In genomic region chr1:155687705-155688317, GRCh38 we compare ENCODE assay signal across 8 cellular contexts. TPM values are rescaled to one million over a fixed set of nuclear protein-coding genes. Genes with fewer than 3 reads are reported as not detected.
A peak's percentile ranks its signal among the peaks of the same experiment; 100 is the strongest.
DNase-seq lines count a peak whose midpoint lies in the region; ATAC-seq and TF ChIP-seq lines count a peak whose summit lies in the region.
"Not testable (repeated sequence)": the region's sequence is repeated elsewhere in the genome, so short reads cannot be mapped to it uniquely, and the experiment has no call there.

No MANE protein-coding gene starts in this region.

- H3K36me3 Mint-ChIP-seq in activated CD4-positive, alpha-beta T cell treated with anti-CD3 and anti-CD28 coated beads for 36 hours (ENCODE audit: low read depth): peaks cover 15% of the 10 kb centered on the region

- H3K27ac Mint-ChIP-seq in activated CD4-positive, alpha-beta T cell treated with anti-CD3 and anti-CD28 coated beads for 36 hours: peak overlapping the region; percentile 94

- peaks cover 46% of the 10 kb centered on the region for H3K36me3 ChIP-seq in KOPT-K1 (ENCODE audit: insufficient read depth, low read length)
- H3K36me3 ChIP-seq in colonic mucosa; iPS-15b (ENCODE audit: control insufficient read depth, insufficient read depth, low read length): not testable (repeated sequence)
- H3K36me3 ChIP-seq in osteoblast (ENCODE audit: insufficient read depth, low read length): peaks cover 18% of the 10 kb centered on the region
- peaks cover 13% of the 10 kb centered on the region for H3K36me3 ChIP-seq in upper lobe of right lung

- CTCF ChIA-PET in activated CD4-positive, alpha-beta T cell treated with anti-CD3 and anti-CD28 coated beads for 36 hours (lab: Charles Lee): not testable (repeated sequence)

- H3K9ac ChIP-seq in colonic mucosa (ENCODE audit: low read depth in 2 of 2, low read length in 2 of 2): peak overlapping the region; percentile 92 to 99
- H3K9ac ChIP-seq in iPS-15b (ENCODE audit: low read depth, low read length): peak overlapping the region; percentile 97

- not testable (repeated sequence) for H3K27me3 ChIP-seq in colonic mucosa; iPS-15b (ENCODE audit: control insufficient read depth, insufficient read depth, low read length); osteoblast (ENCODE audit: insufficient read depth, low read length); upper lobe of right lung

- H2AFZ ChIP-seq in osteoblast (ENCODE audit: low read length): peak overlapping the region; percentile 97

- H3K4me3 ChIP-seq in colonic mucosa (peak overlapping the region; percentile 99), iPS-15b (ENCODE audit: low read depth, low read length) (peak overlapping the region; percentile 99), osteoblast (ENCODE audit: insufficient read depth, low read length) (peak overlapping the region; percentile 98), upper lobe of right lung (peak overlapping the region; percentile 97)

- TF ChIP-seq CTCF in colonic mucosa (IDR thresholded peaks at IDR 0.05); osteoblast (IDR thresholded peaks at IDR 0.05; ENCODE audit: extremely low read depth, low read depth, low read length); upper lobe of right lung (IDR thresholded peaks at IDR 0.05): not testable (repeated sequence)

- not testable (repeated sequence) for H3K9me3 Mint-ChIP-seq in activated CD4-positive, alpha-beta T cell treated with anti-CD3 and anti-CD28 coated beads for 36 hours (ENCODE audit: low read depth)

- peak overlapping the region; percentile 97 for H3K4me3 Mint-ChIP-seq in activated CD4-positive, alpha-beta T cell treated with anti-CD3 and anti-CD28 coated beads for 36 hours

- POLR2A ChIA-PET in activated CD4-positive, alpha-beta T cell treated with anti-CD3 and anti-CD28 coated beads for 36 hours (lab: Charles Lee): not testable (repeated sequence)

- H3K27me3 Mint-ChIP-seq in activated CD4-positive, alpha-beta T cell treated with anti-CD3 and anti-CD28 coated beads for 36 hours: not testable (repeated sequence)

- not testable (repeated sequence) for DNase-seq in activated CD4-positive, alpha-beta T cell treated with anti-CD3 and anti-CD28 coated beads for 36 hours; osteoblast (ENCODE audit: insufficient read length, low spot score, missing footprints); upper lobe of right lung
- DNase-seq in colonic mucosa: peak; percentile 51

- not testable (repeated sequence) for H3K4me1 ChIP-seq in colonic mucosa; iPS-15b (ENCODE audit: control insufficient read depth, insufficient read depth, low read length)
- H3K4me1 ChIP-seq in osteoblast (ENCODE audit: insufficient read depth, low read length) (peaks cover 16% of the 10 kb centered on the region), upper lobe of right lung (peaks cover 37% of the 10 kb centered on the region)

- peak overlapping the region; percentile 87 for H3K4me2 ChIP-seq in osteoblast (ENCODE audit: insufficient read depth, low read length)

- peaks cover 31% of the 10 kb centered on the region for H3K4me1 Mint-ChIP-seq in activated CD4-positive, alpha-beta T cell treated with anti-CD3 and anti-CD28 coated beads for 36 hours

- H3K27ac ChIP-seq in KOPT-K1 (ENCODE audit: low read depth, low read length, poor library complexity, severe bottlenecking): peak overlapping the region; percentile 99
- H3K27ac ChIP-seq in colonic mucosa: peak overlapping the region; percentile 96
- H3K27ac ChIP-seq in osteoblast (ENCODE audit: low read depth, low read length): peak overlapping the region; percentile 99
- peak overlapping the region; percentile 99 for H3K27ac ChIP-seq in upper lobe of right lung

- ATAC-seq in GM18517 (IDR thresholded peaks at IDR 0.05; ENCODE audit: unreplicated experiment) (peak; percentile 22), HG02588 (IDR thresholded peaks at IDR 0.05; ENCODE audit: unreplicated experiment) (peak; percentile 14), upper lobe of right lung (peak; percentile 56)
- peak; percentile 20 for ATAC-seq in activated CD4-positive, alpha-beta T cell treated with anti-CD3 and anti-CD28 coated beads for 36 hours

- H4K20me1 ChIP-seq in osteoblast (ENCODE audit: insufficient read depth, low read length): peaks cover 35% of the 10 kb centered on the region

- H3K9me3 ChIP-seq in KOPT-K1 (ENCODE audit: insufficient read depth, low read length, poor library complexity, severe bottlenecking): peaks cover 16% of the 10 kb centered on the region
- not testable (repeated sequence) for H3K9me3 ChIP-seq in colonic mucosa; iPS-15b (ENCODE audit: control insufficient read depth, insufficient read depth, low read length); osteoblast (ENCODE audit: low read depth, low read length); upper lobe of right lung

- peaks cover 92% of the 10 kb centered on the region for H3K79me2 ChIP-seq in osteoblast (ENCODE audit: insufficient read depth, low read length)

- intact Hi-C loops in activated CD4-positive, alpha-beta T cell treated with anti-CD3 and anti-CD28 coated beads for 36 hours (cut with DNase I, micrococcal nuclease): loop anchor here in 1 of 2 experiments (5.0 to 10.0 kb wide), 10 partner anchors 59 to 713 kb away; partner anchors contain the start of genes ARHGEF2, ASH1L, CKS1B and FDPS
- intact Hi-C loops in colonic mucosa (cut with DNase I); upper lobe of right lung (cut with DNase I): not testable (repeated sequence)

RNA-seq across cellular contexts. Expression of gene YY1AP1, which starts 0.8 kb away (rescaled TPM):
- 10 to 100 TPM; 59.6 to 76.0 TPM for total RNA-seq in activated CD4-positive, alpha-beta T cell treated with anti-CD3 and anti-CD28 coated beads for 36 hours
- 10 to 100 TPM; 41.9 to 62.1 TPM for total RNA-seq in colonic mucosa
- 54.6 and 75.1 TPM in 2 replicates for total RNA-seq in osteoblast
- 69.0 TPM for total RNA-seq in upper lobe of right lung

RNA-seq across cellular contexts. Expression of gene DAP3, which starts 1.1 kb away (rescaled TPM):
- 100 to 1,000 TPM; 159 to 162 TPM for total RNA-seq in activated CD4-positive, alpha-beta T cell treated with anti-CD3 and anti-CD28 coated beads for 36 hours
- total RNA-seq in colonic mucosa (100 to 1,000 TPM in 1 of 2 donors, 10 to 100 TPM in 1; 75.7 to 106 TPM), osteoblast (73.1 and 82.2 TPM in 2 replicates), upper lobe of right lung (79.6 TPM)
